Comparison of ENCODE assay signal across 11 cellular contexts in genomic region chr9:692636-693459, GRCh38.
A peak's percentile ranks its signal among the peaks of the same experiment; 100 is the strongest.
DNase-seq lines count a peak whose midpoint lies in the region; ATAC-seq, FAIRE-seq and TF ChIP-seq lines count a peak whose summit lies in the region.
"Had no signal": no experiment of that assay in that cellular context is flagged by ENCODE, and none has a peak within 500 bp of the region (broad histone marks: within the 10 kb centered on the region; RNA-seq: fewer than 3 reads in every experiment).

No MANE protein-coding gene starts in this region.

- H4K20me1 ChIP-seq in GM23248 (ENCODE audit: insufficient read depth): no peaks in the 10 kb centered on the region
- no peaks in the 10 kb centered on the region for H4K20me1 ChIP-seq in astrocyte (ENCODE audit: insufficient read depth, low read length)

- DNase-seq in GM23248 (peak; percentile 68), astrocyte (ENCODE audit: low read depth) (no peak), iris pigment epithelial cell (ENCODE audit: low read depth) (peak; percentile 52), sciatic nerve (ENCODE audit: low spot score) (no peak), NCI-H2171 treated with DMSO at 0.1 percent for 48 hours (lab: John Stamatoyannopoulos, UW) (no peak)
- no peak for DNase-seq in stimulated activated CD8-positive, alpha-beta memory T cell treated with anti-CD3 and anti-CD28 coated beads, Interleukin-4, amount 100 ng/mL, for 48 hours
- DNase-seq: DMS153 had no signal

- H3K4me1 ChIP-seq in GM23248 (ENCODE audit: insufficient read depth) (peaks cover 59% of the 10 kb centered on the region), astrocyte (ENCODE audit: insufficient read depth, low read length) (peaks cover 44% of the 10 kb centered on the region)

- H3K27me3 ChIP-seq in GM23248 (replicated peaks; ENCODE audit: insufficient read depth): no peaks in the 10 kb centered on the region
- H3K27me3 ChIP-seq in astrocyte (ENCODE audit: insufficient read depth, low read length): no peaks in the 10 kb centered on the region

- H3K79me2 ChIP-seq in GM23248 (ENCODE audit: insufficient read depth) (peaks cover 29% of the 10 kb centered on the region; the same call in 1 of the 2 replicates), astrocyte (ENCODE audit: insufficient read depth, low read length) (peaks cover 46% of the 10 kb centered on the region)

- H3K4me1 Mint-ChIP-seq in astrocyte (ENCODE audit: low read depth, unreplicated experiment): peaks cover 48% of the 10 kb centered on the region

- H3K36me3 Mint-ChIP-seq in astrocyte (ENCODE audit: low read depth, unreplicated experiment): no peaks in the 10 kb centered on the region

- 39 to 41% methylated on average over 6 of the region's 6 CpGs for WGBS in GM23248 (ENCODE audit: low coverage in 1 of 2, low lambda C conversion rate in 2 of 2, missing lambda C conversion rate in 2 of 2), 2 experiments

- H3K27ac ChIP-seq in GM23248 (peak overlapping the region; percentile 97), astrocyte (ENCODE audit: low read depth, low read length) (peak overlapping the region; percentile 93)
- H3K27ac ChIP-seq: KMS-11 had no signal

- intact Hi-C loops in sciatic nerve (cut with DNase I): no loop called here

- H3K9me3 ChIP-seq in GM23248 (ENCODE audit: low read depth) (no peaks in the 10 kb centered on the region), astrocyte (ENCODE audit: insufficient read depth, low read depth, low read length) (no peaks in the 10 kb centered on the region)

- H3K36me3 ChIP-seq in GM23248 (ENCODE audit: low read depth) (no peaks in the 10 kb centered on the region), astrocyte (ENCODE audit: insufficient read depth, low read length) (no peaks in the 10 kb centered on the region)

- H3K4me2 ChIP-seq in GM23248 (ENCODE audit: unreplicated experiment) (peak overlapping the region; percentile 81), astrocyte (ENCODE audit: low read length) (peak overlapping the region; percentile 84)
- H3K4me2 ChIP-seq: KMS-11 had no signal

- H2AFZ ChIP-seq in GM23248 (peak overlapping the region; percentile 56), astrocyte (ENCODE audit: low read depth, low read length) (peak overlapping the region; percentile 58)

- FAIRE-seq in astrocyte (lab: Jason Lieb, UNC): peak; percentile 13

- no peaks in the 10 kb centered on the region for H3K9me3 Mint-ChIP-seq in astrocyte (ENCODE audit: unreplicated experiment)
- H3K9me3 Mint-ChIP-seq: T-helper 2 cell treated with Interferon-gamma antibody and Interleukin-4, amounts not matched to agents 5 μg/mL and 100 μg/mL, for 36 hours had no signal

- no peaks in the 10 kb centered on the region for H3K27me3 Mint-ChIP-seq in astrocyte (ENCODE audit: low read depth, unreplicated experiment)

- in situ Hi-C loops in GM23248 (cut with MboI): no loop called here

- H3K4me3 ChIP-seq in GM23248: peak overlapping the region; percentile 66
- H3K4me3 ChIP-seq in astrocyte (ENCODE audit: insufficient read depth, low read depth, low read length): peak overlapping the region; percentile 52

- TF ChIP-seq CTCF in astrocyte (IDR thresholded peaks at IDR 0.05; ENCODE audit: insufficient read depth, low read depth, low read length): no peak

- H3K27ac Mint-ChIP-seq in astrocyte (ENCODE audit: unreplicated experiment): peak overlapping the region; percentile 99
- H3K27ac Mint-ChIP-seq: T-helper 2 cell treated with Interferon-gamma antibody and Interleukin-4, amounts not matched to agents 5 μg/mL and 100 μg/mL, for 36 hours had no signal

- H3K9me2 ChIP-seq in GM23248 (ENCODE audit: insufficient read depth): no peaks in the 10 kb centered on the region

- H3K9ac ChIP-seq in GM23248 (peak overlapping the region; percentile 85), astrocyte (ENCODE audit: low read length) (peak overlapping the region; percentile 85)
- H3K9ac ChIP-seq: KMS-11 had no signal

- peaks cover 53% of the 10 kb centered on the region for H3F3A ChIP-seq in GM23248 (ENCODE audit: insufficient read depth)

- peak overlapping the region; percentile 75 for H3K4me3 Mint-ChIP-seq in astrocyte (ENCODE audit: unreplicated experiment)
- H3K4me3 Mint-ChIP-seq: T-helper 2 cell treated with Interferon-gamma antibody and Interleukin-4, amounts not matched to agents 5 μg/mL and 100 μg/mL, for 36 hours had no signal

- ATAC-seq in sciatic nerve: peak; percentile 62
- no peak for ATAC-seq in HG02642 (IDR thresholded peaks at IDR 0.05; ENCODE audit: poor library complexity, unreplicated experiment)
- no peak for ATAC-seq in GM19463 (IDR thresholded peaks at IDR 0.05; ENCODE audit: unreplicated experiment)

Comparison
In these comparisons a context has a peak if more than half of its experiments do, and no peak if none do; other contexts are left out.
1. DNase-seq: peak in GM23248 (single experiment) and iris pigment epithelial cell (single experiment); none in astrocyte (single experiment), sciatic nerve (single experiment), stimulated activated CD8-positive, alpha-beta memory T cell treated with anti-CD3 and anti-CD28 coated beads, Interleukin-4, amount 100 ng/mL, for 48 hours (single experiment) and NCI-H2171 treated with DMSO at 0.1 percent for 48 hours (single experiment).